ENCODE assay signal across 8 cellular contexts in the genomic region with DNA sequence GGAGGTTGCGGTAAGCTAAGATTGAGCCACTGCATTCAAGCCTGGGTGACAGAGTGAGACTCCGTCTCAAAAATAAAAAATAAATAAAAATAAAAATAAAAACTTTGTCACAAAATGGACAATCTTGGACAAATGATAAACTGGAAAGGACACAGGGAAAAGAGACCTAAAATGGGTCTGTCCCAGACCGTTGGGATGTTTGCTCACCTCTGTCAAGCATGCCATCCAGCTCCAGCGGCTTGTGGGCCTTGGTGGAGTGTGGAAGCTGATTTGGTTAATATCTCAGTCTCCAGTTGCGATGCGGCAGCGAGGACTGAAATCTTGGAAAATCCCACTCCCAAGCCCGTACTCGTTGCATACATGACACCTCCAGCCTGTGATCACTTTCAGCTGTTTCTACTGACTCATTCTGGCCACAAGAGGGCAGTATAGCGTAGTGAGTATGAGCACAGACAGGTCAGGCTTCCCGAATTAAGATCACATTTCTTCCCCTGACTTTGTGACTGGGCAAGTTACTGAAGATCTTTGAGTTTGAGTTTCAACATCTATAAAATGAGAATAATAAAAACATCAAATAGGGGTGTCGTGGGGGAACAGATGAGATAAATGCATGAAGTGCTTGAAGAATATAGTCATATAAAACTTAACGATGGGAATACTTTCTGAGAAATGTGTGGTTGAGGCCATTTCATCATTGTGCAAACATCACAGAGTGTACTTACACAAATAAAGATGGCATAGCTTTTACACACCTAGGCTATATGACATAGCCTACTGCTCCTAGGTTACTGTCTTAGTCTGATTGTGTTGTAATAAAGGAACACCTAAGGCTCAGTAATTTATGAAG. TPM values are rescaled to one million over a fixed set of nuclear protein-coding genes. Genes with fewer than 3 reads are reported as not detected.
DNase-seq lines count a peak whose midpoint lies in the region; ATAC-seq and TF ChIP-seq lines count a peak whose summit lies in the region.

No MANE protein-coding gene starts in this region.

- no peak overlapping the region for H3K4me3 ChIP-seq in AG04450 (ENCODE audit: low read depth, low read length)

- DNase-seq in AG04450 (ENCODE audit: low read depth, low spot score) = peak; percentile 80
- peak; percentile 28 for DNase-seq in NCI-H2227 treated with DMSO at 0.1 percent for 48 hours (lab: John Stamatoyannopoulos, UW)
- peak; percentile 87 for DNase-seq in cerebellar cortex (ENCODE audit: low spot score)
- peak; percentile 83 for DNase-seq in kidney tubule cell (ENCODE audit: low spot score)
- peak; percentile 23 for DNase-seq in stimulated activated CD4-positive, alpha-beta T cell treated with anti-CD3 and anti-CD28 coated beads, Interleukin-4, amount 100 ng/mL, for 1 hour

- POLR2A ChIA-PET in AG04450 (lab: Yijun Ruan, JAX) = no interaction called here

- no peaks in the 10 kb centered on the region for H3K9me3 ChIP-seq in AG04450 (ENCODE audit: control insufficient read depth, insufficient read depth, low read length)

- no peak overlapping the region for H3K27ac ChIP-seq in AG04450 (ENCODE audit: low read depth, low read length)

- CTCF ChIA-PET in AG04450 (lab: Charles Lee) = interaction anchor here (0.6 to 5.2 kb wide), 24 partner anchors 9 to 860 kb away, joined by 3 to 93 read pairs (median 5); a partner anchor contains a TSS

- TF ChIP-seq CTCF in AG04450 (IDR thresholded peaks at IDR 0.05; ENCODE audit: low read depth, low read length) = peak; percentile 90

- ATAC-seq in GM18858 (IDR thresholded peaks at IDR 0.05; ENCODE audit: unreplicated experiment) (peak; percentile 84), HG03139 (IDR thresholded peaks at IDR 0.05; ENCODE audit: unreplicated experiment) (peak; percentile 89)
- peak; percentile 63 to 66 for ATAC-seq in activated CD4-positive, CD25-positive, alpha-beta regulatory T cell treated with anti-CD3 and anti-CD28 coated beads, Interleukin-2, amount 50 U/mL, for 24 hours

- peaks cover 6% of the 10 kb centered on the region for H3K27me3 ChIP-seq in AG04450 (ENCODE audit: control insufficient read depth, insufficient read depth, low read length)

RNA-seq across cellular contexts. Expression of a gene that starts 19.6 kb away (rescaled TPM):
- not detected in 2 replicates for polyA plus RNA-seq in AG04450 (2011; rRNA removed)
- polyA minus RNA-seq in AG04450 (2011; rRNA and poly(A)+ RNA removed) = not detected in 2 replicates

RNA-seq across cellular contexts. Expression of a gene that starts 41.3 kb away (rescaled TPM):
- 3,266 and 3,502 TPM in 2 replicates for polyA plus RNA-seq in AG04450 (2011; rRNA removed)
- polyA minus RNA-seq in AG04450 (2011; rRNA and poly(A)+ RNA removed) = 900 and 1,062 TPM in 2 replicates

Comparison
In these comparisons a context has a peak if more than half of its experiments do, and no peak if none do; other contexts are left out.
1. DNase-seq: peak in every context shown above with its lines; median percentile 87 in cerebellar cortex; 83 in kidney tubule cell; 80 in AG04450; 28 in NCI-H2227 treated with DMSO at 0.1 percent for 48 hours; 23 in stimulated activated CD4-positive, alpha-beta T cell treated with anti-CD3 and anti-CD28 coated beads, Interleukin-4, amount 100 ng/mL, for 1 hour.